1 cellular context compared by ENCODE assay signal in the genomic region with DNA sequence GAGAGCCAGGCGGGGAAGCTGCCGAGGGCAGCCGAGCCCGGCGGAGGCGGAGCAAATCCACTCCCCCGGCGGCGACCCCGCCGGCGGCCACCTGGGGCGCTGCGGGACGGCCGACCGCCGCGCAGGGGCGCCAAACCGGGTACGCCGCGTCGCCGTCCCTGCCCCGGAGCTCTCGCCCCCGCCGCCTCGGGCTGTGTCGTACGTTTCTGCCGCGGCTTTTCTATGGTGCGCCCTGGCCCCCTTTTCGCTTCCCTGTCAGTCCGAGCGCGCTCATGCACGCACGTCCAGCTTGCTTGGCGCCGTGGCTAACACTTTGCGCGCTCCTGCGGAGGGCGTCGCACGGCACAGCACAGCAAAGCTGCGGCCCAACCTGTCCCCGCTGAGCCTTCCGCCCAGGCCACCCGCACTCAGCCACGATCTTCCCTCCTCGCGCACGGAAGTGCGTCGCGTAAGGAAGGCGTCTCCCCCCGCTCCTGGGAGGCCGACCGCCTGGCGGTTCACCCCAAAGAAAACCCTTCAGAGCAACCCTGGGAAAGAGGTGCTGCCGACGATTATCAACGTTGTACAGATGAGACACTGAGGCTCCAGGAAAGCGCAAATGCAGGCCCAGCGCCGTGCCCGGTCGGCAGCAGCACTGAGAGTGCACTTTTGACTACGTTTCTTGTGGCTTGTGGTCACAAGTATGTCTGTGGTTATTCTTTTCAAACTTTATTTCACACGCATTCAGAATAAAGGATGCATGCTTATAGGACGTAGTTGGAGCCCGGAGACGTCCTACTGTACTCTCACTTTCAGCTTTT.
TF ChIP-seq lines count a peak whose summit lies in the region.

A gene (minus strand): TSS at position 48 of the 800 bp plus-strand sequence. CDS start 1,857 bp downstream, outside the sequence.

TF ChIP-seq in HEK293, 187 proteins besides CTCF, POLR2A, EP300 and RAD21 (continued from another document and continues in another):
- TF ChIP-seq, protein P1, sequence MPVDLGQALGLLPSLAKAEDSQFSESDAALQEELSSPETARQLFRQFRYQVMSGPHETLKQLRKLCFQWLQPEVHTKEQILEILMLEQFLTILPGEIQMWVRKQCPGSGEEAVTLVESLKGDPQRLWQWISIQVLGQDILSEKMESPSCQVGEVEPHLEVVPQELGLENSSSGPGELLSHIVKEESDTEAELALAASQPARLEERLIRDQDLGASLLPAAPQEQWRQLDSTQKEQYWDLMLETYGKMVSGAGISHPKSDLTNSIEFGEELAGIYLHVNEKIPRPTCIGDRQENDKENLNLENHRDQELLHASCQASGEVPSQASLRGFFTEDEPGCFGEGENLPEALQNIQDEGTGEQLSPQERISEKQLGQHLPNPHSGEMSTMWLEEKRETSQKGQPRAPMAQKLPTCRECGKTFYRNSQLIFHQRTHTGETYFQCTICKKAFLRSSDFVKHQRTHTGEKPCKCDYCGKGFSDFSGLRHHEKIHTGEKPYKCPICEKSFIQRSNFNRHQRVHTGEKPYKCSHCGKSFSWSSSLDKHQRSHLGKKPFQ (tag by site-specific recombination; IDR thresholded peaks at IDR 0.05): no peak
- no peak for TF ChIP-seq ZNF837 (tag by site-specific recombination; IDR thresholded peaks at IDR 0.05)
- no peak for TF ChIP-seq KLF10 (tag by site-specific recombination; IDR thresholded peaks at IDR 0.05)
- peak; percentile 76; the same call in 1 of the 2 replicates for TF ChIP-seq ZBTB1 (tag by site-specific recombination; IDR thresholded peaks at IDR 0.05)
- TF ChIP-seq ZNF10 (tag by site-specific recombination; IDR thresholded peaks at IDR 0.05): no peak; the same call in 1 of the 2 replicates
- TF ChIP-seq SCRT2 (tag by site-specific recombination; IDR thresholded peaks at IDR 0.05): no peak
- TF ChIP-seq SP3 (tag by site-specific recombination; IDR thresholded peaks at IDR 0.05): 0 out of 2 replicates have a peak, but pooled peaks have one; percentile 31
- 0 out of 2 replicates have a peak, but pooled peaks have one; percentile 28 for TF ChIP-seq HOXD13 (CRISPR knock-in tag; IDR thresholded peaks at IDR 0.05; ENCODE audit: borderline replicate concordance)
- TF ChIP-seq HOXA7 (CRISPR knock-in tag; IDR thresholded peaks at IDR 0.05; ENCODE audit: borderline replicate concordance): no peak
- 0 out of 2 replicates have a peak, but pooled peaks have one; percentile 26 for TF ChIP-seq ZNF16 (tag by site-specific recombination; IDR thresholded peaks at IDR 0.05; ENCODE audit: low read depth)
- no peak for TF ChIP-seq ZNF626 (tag by site-specific recombination; IDR thresholded peaks at IDR 0.05)
- no peak for TF ChIP-seq ZNF776 (tag by site-specific recombination; IDR thresholded peaks at IDR 0.05; ENCODE audit: borderline replicate concordance)
- TF ChIP-seq ZEB2 (tag by site-specific recombination; IDR thresholded peaks at IDR 0.05): peak; percentile 97
- TF ChIP-seq ZNF555 (tag by site-specific recombination; conservative IDR thresholded peaks at IDR 0.05): no peak
- TF ChIP-seq ZNF112 (tag by site-specific recombination; IDR thresholded peaks at IDR 0.05): no peak
- no peak for TF ChIP-seq ZNF621 (tag by site-specific recombination; IDR thresholded peaks at IDR 0.05)
- TF ChIP-seq, protein P2, sequence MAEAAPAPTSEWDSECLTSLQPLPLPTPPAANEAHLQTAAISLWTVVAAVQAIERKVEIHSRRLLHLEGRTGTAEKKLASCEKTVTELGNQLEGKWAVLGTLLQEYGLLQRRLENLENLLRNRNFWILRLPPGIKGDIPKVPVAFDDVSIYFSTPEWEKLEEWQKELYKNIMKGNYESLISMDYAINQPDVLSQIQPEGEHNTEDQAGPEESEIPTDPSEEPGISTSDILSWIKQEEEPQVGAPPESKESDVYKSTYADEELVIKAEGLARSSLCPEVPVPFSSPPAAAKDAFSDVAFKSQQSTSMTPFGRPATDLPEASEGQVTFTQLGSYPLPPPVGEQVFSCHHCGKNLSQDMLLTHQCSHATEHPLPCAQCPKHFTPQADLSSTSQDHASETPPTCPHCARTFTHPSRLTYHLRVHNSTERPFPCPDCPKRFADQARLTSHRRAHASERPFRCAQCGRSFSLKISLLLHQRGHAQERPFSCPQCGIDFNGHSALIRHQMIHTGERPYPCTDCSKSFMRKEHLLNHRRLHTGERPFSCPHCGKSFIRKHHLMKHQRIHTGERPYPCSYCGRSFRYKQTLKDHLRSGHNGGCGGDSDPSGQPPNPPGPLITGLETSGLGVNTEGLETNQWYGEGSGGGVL (tag by site-specific recombination; IDR thresholded peaks at IDR 0.05): peak; percentile 73; the same call in 1 of the 2 replicates
- peak; percentile 74 for TF ChIP-seq GLIS2 (tag by site-specific recombination; IDR thresholded peaks at IDR 0.05)
- TF ChIP-seq GFI1B (tag by site-specific recombination; IDR thresholded peaks at IDR 0.05): no peak
- no peak for TF ChIP-seq ZNF510 (tag by site-specific recombination; IDR thresholded peaks at IDR 0.05; ENCODE audit: insufficient replicate concordance)
- TF ChIP-seq, protein P3, sequence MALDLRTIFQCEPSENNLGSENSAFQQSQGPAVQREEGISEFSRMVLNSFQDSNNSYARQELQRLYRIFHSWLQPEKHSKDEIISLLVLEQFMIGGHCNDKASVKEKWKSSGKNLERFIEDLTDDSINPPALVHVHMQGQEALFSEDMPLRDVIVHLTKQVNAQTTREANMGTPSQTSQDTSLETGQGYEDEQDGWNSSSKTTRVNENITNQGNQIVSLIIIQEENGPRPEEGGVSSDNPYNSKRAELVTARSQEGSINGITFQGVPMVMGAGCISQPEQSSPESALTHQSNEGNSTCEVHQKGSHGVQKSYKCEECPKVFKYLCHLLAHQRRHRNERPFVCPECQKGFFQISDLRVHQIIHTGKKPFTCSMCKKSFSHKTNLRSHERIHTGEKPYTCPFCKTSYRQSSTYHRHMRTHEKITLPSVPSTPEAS (tag by site-specific recombination; IDR thresholded peaks at IDR 0.05): no peak
- no peak for TF ChIP-seq WT1 (tag by site-specific recombination; IDR thresholded peaks at IDR 0.05)
- TF ChIP-seq ZNF239 (tag by site-specific recombination; IDR thresholded peaks at IDR 0.05): peak; percentile 65; the same call in 1 of the 2 replicates
- no peak for TF ChIP-seq ZNF791 (tag by site-specific recombination; IDR thresholded peaks at IDR 0.05)
- TF ChIP-seq GLIS1 (tag by site-specific recombination; IDR thresholded peaks at IDR 0.05): peak; percentile 86
- no peak for TF ChIP-seq REPIN1 (tag by site-specific recombination; IDR thresholded peaks at IDR 0.05; ENCODE audit: low read depth)
- TF ChIP-seq, protein P4, sequence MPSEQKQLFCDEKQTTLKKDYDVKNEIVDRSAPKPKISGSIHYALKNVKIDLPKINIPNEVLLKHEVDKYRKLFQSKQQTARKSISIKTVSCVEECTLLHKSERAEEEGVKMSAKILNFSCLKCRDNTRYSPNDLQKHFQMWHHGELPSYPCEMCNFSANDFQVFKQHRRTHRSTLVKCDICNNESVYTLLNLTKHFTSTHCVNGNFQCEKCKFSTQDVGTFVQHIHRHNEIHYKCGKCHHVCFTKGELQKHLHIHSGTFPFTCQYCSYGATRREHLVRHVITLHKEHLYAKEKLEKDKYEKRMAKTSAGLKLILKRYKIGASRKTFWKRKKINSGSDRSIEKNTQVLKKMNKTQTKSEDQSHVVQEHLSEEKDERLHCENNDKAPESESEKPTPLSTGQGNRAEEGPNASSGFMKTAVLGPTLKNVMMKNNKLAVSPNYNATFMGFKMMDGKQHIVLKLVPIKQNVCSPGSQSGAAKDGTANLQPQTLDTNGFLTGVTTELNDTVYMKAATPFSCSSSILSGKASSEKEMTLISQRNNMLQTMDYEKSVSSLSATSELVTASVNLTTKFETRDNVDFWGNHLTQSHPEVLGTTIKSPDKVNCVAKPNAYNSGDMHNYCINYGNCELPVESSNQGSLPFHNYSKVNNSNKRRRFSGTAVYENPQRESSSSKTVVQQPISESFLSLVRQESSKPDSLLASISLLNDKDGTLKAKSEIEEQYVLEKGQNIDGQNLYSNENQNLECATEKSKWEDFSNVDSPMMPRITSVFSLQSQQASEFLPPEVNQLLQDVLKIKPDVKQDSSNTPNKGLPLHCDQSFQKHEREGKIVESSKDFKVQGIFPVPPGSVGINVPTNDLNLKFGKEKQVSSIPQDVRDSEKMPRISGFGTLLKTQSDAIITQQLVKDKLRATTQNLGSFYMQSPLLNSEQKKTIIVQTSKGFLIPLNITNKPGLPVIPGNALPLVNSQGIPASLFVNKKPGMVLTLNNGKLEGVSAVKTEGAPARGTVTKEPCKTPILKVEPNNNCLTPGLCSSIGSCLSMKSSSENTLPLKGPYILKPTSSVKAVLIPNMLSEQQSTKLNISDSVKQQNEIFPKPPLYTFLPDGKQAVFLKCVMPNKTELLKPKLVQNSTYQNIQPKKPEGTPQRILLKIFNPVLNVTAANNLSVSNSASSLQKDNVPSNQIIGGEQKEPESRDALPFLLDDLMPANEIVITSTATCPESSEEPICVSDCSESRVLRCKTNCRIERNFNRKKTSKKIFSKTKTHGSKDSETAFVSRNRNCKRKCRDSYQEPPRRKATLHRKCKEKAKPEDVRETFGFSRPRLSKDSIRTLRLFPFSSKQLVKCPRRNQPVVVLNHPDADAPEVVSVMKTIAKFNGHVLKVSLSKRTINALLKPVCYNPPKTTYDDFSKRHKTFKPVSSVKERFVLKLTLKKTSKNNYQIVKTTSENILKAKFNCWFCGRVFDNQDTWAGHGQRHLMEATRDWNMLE (tag by site-specific recombination; conservative IDR thresholded peaks at IDR 0.05; ENCODE audit: low read depth): 0 out of 2 replicates have a peak, but pooled peaks have one; percentile 9
- no peak for TF ChIP-seq MEIS1 (CRISPR knock-in tag; IDR thresholded peaks at IDR 0.05; ENCODE audit: borderline replicate concordance)
- TF ChIP-seq, protein P5, sequence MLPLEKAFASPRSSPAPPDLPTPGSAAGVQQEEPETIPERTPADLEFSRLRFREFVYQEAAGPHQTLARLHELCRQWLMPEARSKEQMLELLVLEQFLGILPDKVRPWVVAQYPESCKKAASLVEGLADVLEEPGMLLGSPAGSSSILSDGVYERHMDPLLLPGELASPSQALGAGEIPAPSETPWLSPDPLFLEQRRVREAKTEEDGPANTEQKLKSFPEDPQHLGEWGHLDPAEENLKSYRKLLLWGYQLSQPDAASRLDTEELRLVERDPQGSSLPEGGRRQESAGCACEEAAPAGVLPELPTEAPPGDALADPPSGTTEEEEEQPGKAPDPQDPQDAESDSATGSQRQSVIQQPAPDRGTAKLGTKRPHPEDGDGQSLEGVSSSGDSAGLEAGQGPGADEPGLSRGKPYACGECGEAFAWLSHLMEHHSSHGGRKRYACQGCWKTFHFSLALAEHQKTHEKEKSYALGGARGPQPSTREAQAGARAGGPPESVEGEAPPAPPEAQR (tag by site-specific recombination; IDR thresholded peaks at IDR 0.05): no peak
- no peak for TF ChIP-seq ZNF184 (tag by site-specific recombination; IDR thresholded peaks at IDR 0.05)
- TF ChIP-seq ZNF146 (tag by site-specific recombination; IDR thresholded peaks at IDR 0.05): 0 out of 2 replicates have a peak, but pooled peaks have one; percentile 13
- TF ChIP-seq KLF7 (tag by site-specific recombination; IDR thresholded peaks at IDR 0.05; ENCODE audit: borderline replicate concordance): no peak; the same call in 1 of the 2 replicates
- TF ChIP-seq ZNF114 (tag by site-specific recombination; IDR thresholded peaks at IDR 0.05): no peak
- TF ChIP-seq, protein P6, sequence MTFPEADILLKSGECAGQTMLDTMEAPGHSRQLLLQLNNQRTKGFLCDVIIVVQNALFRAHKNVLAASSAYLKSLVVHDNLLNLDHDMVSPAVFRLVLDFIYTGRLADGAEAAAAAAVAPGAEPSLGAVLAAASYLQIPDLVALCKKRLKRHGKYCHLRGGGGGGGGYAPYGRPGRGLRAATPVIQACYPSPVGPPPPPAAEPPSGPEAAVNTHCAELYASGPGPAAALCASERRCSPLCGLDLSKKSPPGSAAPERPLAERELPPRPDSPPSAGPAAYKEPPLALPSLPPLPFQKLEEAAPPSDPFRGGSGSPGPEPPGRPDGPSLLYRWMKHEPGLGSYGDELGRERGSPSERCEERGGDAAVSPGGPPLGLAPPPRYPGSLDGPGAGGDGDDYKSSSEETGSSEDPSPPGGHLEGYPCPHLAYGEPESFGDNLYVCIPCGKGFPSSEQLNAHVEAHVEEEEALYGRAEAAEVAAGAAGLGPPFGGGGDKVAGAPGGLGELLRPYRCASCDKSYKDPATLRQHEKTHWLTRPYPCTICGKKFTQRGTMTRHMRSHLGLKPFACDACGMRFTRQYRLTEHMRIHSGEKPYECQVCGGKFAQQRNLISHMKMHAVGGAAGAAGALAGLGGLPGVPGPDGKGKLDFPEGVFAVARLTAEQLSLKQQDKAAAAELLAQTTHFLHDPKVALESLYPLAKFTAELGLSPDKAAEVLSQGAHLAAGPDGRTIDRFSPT (tag by site-specific recombination; IDR thresholded peaks at IDR 0.05): no peak
- TF ChIP-seq, protein P7, sequence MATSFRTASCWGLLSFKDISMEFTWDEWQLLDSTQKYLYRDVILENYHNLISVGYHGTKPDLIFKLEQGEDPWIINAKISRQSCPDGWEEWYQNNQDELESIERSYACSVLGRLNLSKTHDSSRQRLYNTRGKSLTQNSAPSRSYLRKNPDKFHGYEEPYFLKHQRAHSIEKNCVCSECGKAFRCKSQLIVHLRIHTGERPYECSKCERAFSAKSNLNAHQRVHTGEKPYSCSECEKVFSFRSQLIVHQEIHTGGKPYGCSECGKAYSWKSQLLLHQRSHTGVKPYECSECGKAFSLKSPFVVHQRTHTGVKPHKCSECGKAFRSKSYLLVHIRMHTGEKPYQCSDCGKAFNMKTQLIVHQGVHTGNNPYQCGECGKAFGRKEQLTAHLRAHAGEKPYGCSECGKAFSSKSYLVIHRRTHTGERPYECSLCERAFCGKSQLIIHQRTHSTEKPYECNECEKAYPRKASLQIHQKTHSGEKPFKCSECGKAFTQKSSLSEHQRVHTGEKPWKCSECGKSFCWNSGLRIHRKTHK (tag by site-specific recombination; IDR thresholded peaks at IDR 0.05): no peak
- TF ChIP-seq, protein P8, sequence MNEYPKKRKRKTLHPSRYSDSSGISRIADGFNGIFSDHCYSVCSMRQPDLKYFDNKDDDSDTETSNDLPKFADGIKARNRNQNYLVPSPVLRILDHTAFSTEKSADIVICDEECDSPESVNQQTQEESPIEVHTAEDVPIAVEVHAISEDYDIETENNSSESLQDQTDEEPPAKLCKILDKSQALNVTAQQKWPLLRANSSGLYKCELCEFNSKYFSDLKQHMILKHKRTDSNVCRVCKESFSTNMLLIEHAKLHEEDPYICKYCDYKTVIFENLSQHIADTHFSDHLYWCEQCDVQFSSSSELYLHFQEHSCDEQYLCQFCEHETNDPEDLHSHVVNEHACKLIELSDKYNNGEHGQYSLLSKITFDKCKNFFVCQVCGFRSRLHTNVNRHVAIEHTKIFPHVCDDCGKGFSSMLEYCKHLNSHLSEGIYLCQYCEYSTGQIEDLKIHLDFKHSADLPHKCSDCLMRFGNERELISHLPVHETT (tag by site-specific recombination; IDR thresholded peaks at IDR 0.05): 0 out of 2 replicates have a peak, but pooled peaks have one; percentile 49
- TF ChIP-seq, protein P9, sequence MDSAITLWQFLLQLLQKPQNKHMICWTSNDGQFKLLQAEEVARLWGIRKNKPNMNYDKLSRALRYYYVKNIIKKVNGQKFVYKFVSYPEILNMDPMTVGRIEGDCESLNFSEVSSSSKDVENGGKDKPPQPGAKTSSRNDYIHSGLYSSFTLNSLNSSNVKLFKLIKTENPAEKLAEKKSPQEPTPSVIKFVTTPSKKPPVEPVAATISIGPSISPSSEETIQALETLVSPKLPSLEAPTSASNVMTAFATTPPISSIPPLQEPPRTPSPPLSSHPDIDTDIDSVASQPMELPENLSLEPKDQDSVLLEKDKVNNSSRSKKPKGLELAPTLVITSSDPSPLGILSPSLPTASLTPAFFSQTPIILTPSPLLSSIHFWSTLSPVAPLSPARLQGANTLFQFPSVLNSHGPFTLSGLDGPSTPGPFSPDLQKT (IDR thresholded peaks at IDR 0.05; ENCODE audit: borderline replicate concordance, low read depth, low read length): no peak
- TF ChIP-seq ZNF521 (tag by site-specific recombination; IDR thresholded peaks at IDR 0.05): no peak
- TF ChIP-seq ZNF2 (tag by site-specific recombination; IDR thresholded peaks at IDR 0.05): peak; percentile 93
- TF ChIP-seq YY2 (tag by site-specific recombination; IDR thresholded peaks at IDR 0.05): no peak
- TF ChIP-seq SP2 (tag by site-specific recombination; IDR thresholded peaks at IDR 0.05): peak; percentile 62
